ENCODE assay signal across 8 cellular contexts in the genomic region with DNA sequence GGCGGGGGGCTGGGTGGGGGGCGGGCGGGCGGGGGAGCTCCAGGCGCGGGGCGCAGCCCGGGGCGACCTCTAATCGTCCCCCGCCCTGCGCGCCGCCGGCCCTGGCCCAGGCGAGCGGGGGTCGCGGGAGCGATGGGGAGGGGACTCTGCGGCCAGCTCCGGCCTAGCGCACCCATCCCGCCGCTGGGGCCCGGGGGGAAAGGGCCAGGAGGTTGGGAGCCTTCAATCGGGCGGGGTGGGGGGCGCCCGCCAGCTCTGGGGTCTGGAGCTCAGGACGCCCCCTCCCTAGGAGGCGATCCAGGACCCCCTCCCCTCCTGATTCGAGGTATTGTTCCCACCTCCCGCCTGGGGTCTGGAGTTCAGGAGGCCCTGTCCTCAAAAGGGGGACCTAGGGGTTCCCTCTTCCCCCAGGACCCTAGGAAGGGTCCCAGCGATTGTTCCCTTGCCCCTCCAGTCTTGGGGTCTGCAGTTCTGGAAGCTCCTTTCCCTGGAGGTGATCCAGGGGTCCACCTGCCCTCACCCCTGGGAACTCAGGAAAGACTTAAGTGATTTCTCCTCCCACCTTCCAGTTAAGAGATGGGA. TPM values are rescaled to one million over a fixed set of nuclear protein-coding genes. Genes with fewer than 3 reads are reported as not detected.
A peak's percentile ranks its signal among the peaks of the same experiment; 100 is the strongest.
DNase-seq lines count a peak whose midpoint lies in the region; TF ChIP-seq lines count a peak whose summit lies in the region.

No MANE protein-coding gene starts in this region.

- no peak for TF ChIP-seq CTCF in cardiac muscle cell (IDR thresholded peaks at IDR 0.05; ENCODE audit: low read depth, low read length)
- TF ChIP-seq CTCF in breast epithelium (IDR thresholded peaks at IDR 0.05) = no peak
- no peak for TF ChIP-seq CTCF in vagina (IDR thresholded peaks at IDR 0.05)

- H3K4me1 ChIP-seq in cardiac muscle cell (ENCODE audit: low read depth) (no peaks in the 10 kb centered on the region), breast epithelium (peaks cover 0 to 8% of the 10 kb centered on the region in 2 donors), mesodermal cell (ENCODE audit: control insufficient read depth, insufficient read depth, low read length, poor library complexity, severe bottlenecking) (peaks cover 15% of the 10 kb centered on the region), vagina (peaks cover 13% of the 10 kb centered on the region)

- WGBS in mesodermal cell (ENCODE audit: insufficient coverage in 2 of 2), 2 experiments = 0 to 4% methylated on average over 6 to 10 of the region's 35 CpGs

- peak overlapping the region; percentile 99 for H3K4me3 ChIP-seq in cardiac muscle cell
- H3K4me3 ChIP-seq in breast epithelium = peak overlapping the region; percentile 64 to 90 (median 75)
- H3K4me3 ChIP-seq in mesodermal cell (ENCODE audit: extremely low read depth, insufficient read depth, low read length, poor library complexity, severe bottlenecking) = peak overlapping the region; percentile 63
- H3K4me3 ChIP-seq in vagina = peak overlapping the region; percentile 83 to 88

- H3K36me3 ChIP-seq in cardiac muscle cell (peaks cover 2% of the 10 kb centered on the region), breast epithelium (peaks cover 8% of the 10 kb centered on the region), mesodermal cell (ENCODE audit: control insufficient read depth, insufficient read depth, low read length) (peaks cover 23% of the 10 kb centered on the region), vagina (peaks cover 0 to 7% of the 10 kb centered on the region in 2 donors)

- H3K27ac ChIP-seq in cardiac muscle cell (peak overlapping the region; percentile 62), breast epithelium (peak overlapping the region; percentile 82 to 96), mesodermal cell (ENCODE audit: low read depth, low read length, severe bottlenecking) (peak overlapping the region; percentile 29), vagina (peak overlapping the region; percentile 95)

- H3K9me3 ChIP-seq in cardiac muscle cell (ENCODE audit: low read depth) = no peaks in the 10 kb centered on the region
- no peaks in the 10 kb centered on the region for H3K9me3 ChIP-seq in breast epithelium
- no peaks in the 10 kb centered on the region for H3K9me3 ChIP-seq in mesodermal cell (ENCODE audit: control insufficient read depth, low read length)
- no peaks in the 10 kb centered on the region for H3K9me3 ChIP-seq in vagina

- intact Hi-C loops in cardiac septum (cut with DNase I) (loop anchor here (2.0 kb wide), 1 partner anchor 18 kb away; the partner anchor contains the start of gene PNPLA6), breast epithelium (cut with DNase I; ENCODE audit: low total_unique reads) (no loop called here), vagina (cut with DNase I) (no loop called here)

- no peak for TF ChIP-seq POLR2A in breast epithelium (IDR thresholded peaks at IDR 0.05)
- TF ChIP-seq POLR2A in vagina (IDR thresholded peaks at IDR 0.05) = no peak

- H3K27me3 ChIP-seq in cardiac muscle cell (no peaks in the 10 kb centered on the region), breast epithelium (no peaks in the 10 kb centered on the region), vagina (no peaks in the 10 kb centered on the region)

- DNase-seq in cardiac muscle cell (ENCODE audit: low read depth in 1 of 2, low spot score in 1 of 2) (peak in 1 of 2 donors; percentile 43), cardiac septum (ENCODE audit: low spot score) (no peak), breast epithelium (ENCODE audit: low spot score in 2 of 2) (no peak), vagina (ENCODE audit: extremely low spot score in 2 of 2) (no peak), DMS79 treated with DMSO at 0.1 percent for 48 hours (lab: John Stamatoyannopoulos, UW) (no peak), NCI-H187 treated with DMSO at 0.1 percent for 48 hours (lab: John Stamatoyannopoulos, UW) (no peak)
- DNase-seq in stimulated activated CD4-positive, alpha-beta T cell treated with anti-CD3 and anti-CD28 coated beads, Interleukin-15, amount 100 ng/mL, for 24 hours = no peak

RNA-seq across cellular contexts. Expression of gene ZNF358, which starts 0.5 kb away (rescaled TPM):
- total RNA-seq in cardiac muscle cell (95.1 and 99.6 TPM in 2 replicates), cardiac septum (76.7 TPM), breast epithelium (10 to 100 TPM; 34.0 to 65.3 (median 34.7) TPM), vagina (87.4 TPM)
- 35.4 and 40.7 TPM in 2 replicates for polyA plus RNA-seq in cardiac muscle cell
- 57.0 TPM for polyA plus RNA-seq in mesodermal cell (2013, experiment 1 of 2)
- polyA plus RNA-seq in mesodermal cell (2013, experiment 2 of 2) = 47.8 TPM

RNA-seq across cellular contexts. Expression of gene MCOLN1, which starts 6.1 kb away (rescaled TPM):
- total RNA-seq in cardiac muscle cell (5.8 and 6.9 TPM in 2 replicates), cardiac septum (16.0 TPM), breast epithelium (10 to 100 TPM; 11.5 to 35.2 (median 16.4) TPM), vagina (20.4 TPM)
- polyA plus RNA-seq in cardiac muscle cell = 13.7 and 24.7 TPM in 2 replicates
- 15.1 TPM for polyA plus RNA-seq in mesodermal cell (2013, experiment 1 of 2)
- polyA plus RNA-seq in mesodermal cell (2013, experiment 2 of 2) = 12.6 TPM

RNA-seq across cellular contexts. Expression of gene PNPLA6, which starts 19.1 kb away (rescaled TPM):
- 48.1 and 56.4 TPM in 2 replicates for total RNA-seq in cardiac muscle cell
- 21.5 and 29.3 TPM in 2 replicates for polyA plus RNA-seq in cardiac muscle cell
- 41.9 TPM for total RNA-seq in cardiac septum
- 10 to 100 TPM; 35.8 to 56.4 (median 45.8) TPM for total RNA-seq in breast epithelium
- 96.5 TPM for polyA plus RNA-seq in mesodermal cell (2013, experiment 1 of 2)
- 73.4 TPM for polyA plus RNA-seq in mesodermal cell (2013, experiment 2 of 2)
- 47.4 TPM for total RNA-seq in vagina

RNA-seq across cellular contexts. Expression of gene PEX11G, which starts 27.5 kb away (rescaled TPM):
- 5.5 and 6.5 TPM in 2 replicates for total RNA-seq in cardiac muscle cell
- polyA plus RNA-seq in cardiac muscle cell = 6.1 and 11.2 TPM in 2 replicates
- total RNA-seq in cardiac septum = 1.9 TPM
- total RNA-seq in breast epithelium = 1 to 10 TPM; 5.4 to 9.8 (median 7.2) TPM
- polyA plus RNA-seq in mesodermal cell (2013, experiment 1 of 2) = 1.1 TPM
- 1.4 TPM for polyA plus RNA-seq in mesodermal cell (2013, experiment 2 of 2)
- 2.7 TPM for total RNA-seq in vagina

Comparison
In these comparisons a context has a peak if more than half of its experiments do, and no peak if none do; other contexts are left out.
1. H3K27ac ChIP-seq: peak in every context shown above with its lines; median percentile 95 in vagina; 89 in breast epithelium; 62 in cardiac muscle cell; 29 in mesodermal cell.